In genomic region chr5:94618029-94618492, GRCh38 we compare ENCODE assay signal across 8 cellular contexts. TPM values are rescaled to one million over a fixed set of nuclear protein-coding genes. Genes with fewer than 3 reads are reported as not detected.
DNase-seq lines count a peak whose midpoint lies in the region; ATAC-seq and TF ChIP-seq lines count a peak whose summit lies in the region.

No MANE protein-coding gene starts in this region.

- peak overlapping the region; percentile 96 for H3K27ac Mint-ChIP-seq in activated T-helper 17 cell treated with anti-CD3 and anti-CD28 coated beads, Interleukin-2, amount 50 U/mL, for 72 hours
- peak overlapping the region; percentile 67 for H3K27ac Mint-ChIP-seq in glutamatergic neuron (ENCODE audit: unreplicated experiment)

- H3K9me3 Mint-ChIP-seq in activated T-helper 17 cell treated with anti-CD3 and anti-CD28 coated beads, Interleukin-2, amount 50 U/mL, for 72 hours: no peaks in the 10 kb centered on the region
- H3K9me3 Mint-ChIP-seq in glutamatergic neuron (ENCODE audit: unreplicated experiment): no peaks in the 10 kb centered on the region

- H3K9ac ChIP-seq in neuronal stem cell (ENCODE audit: low read depth, low read length, poor library complexity): peak overlapping the region; percentile 87

- H4K8ac ChIP-seq in neuronal stem cell (ENCODE audit: low read depth, low read length): no peak overlapping the region

- DNase-seq in AG20443 (ENCODE audit: low spot score): peak; percentile 62
- peak; percentile 31 for DNase-seq in NCI-H2029 treated with DMSO at 0.1 percent for 48 hours (lab: John Stamatoyannopoulos, UW)
- no peak for DNase-seq in glutamatergic neuron
- no peak for DNase-seq in neuronal stem cell (ENCODE audit: low spot score)
- no peak for DNase-seq in epidermal melanocyte (ENCODE audit: insufficient read length, low spot score)

- peaks cover 1 to 4% of the 10 kb centered on the region in 2 donors for H3K4me1 ChIP-seq in neuronal stem cell (ENCODE audit: control insufficient read depth in 2 of 2, insufficient read depth in 1 of 2, low read depth in 1 of 2, low read length in 2 of 2)

- no peak overlapping the region for H3K14ac ChIP-seq in neuronal stem cell (ENCODE audit: low read length)

- H4K91ac ChIP-seq in neuronal stem cell (ENCODE audit: low read depth, low read length, poor library complexity): no peak overlapping the region

- no peak overlapping the region for H2AK5ac ChIP-seq in neuronal stem cell (ENCODE audit: low read depth, low read length)

- H3K27me3 ChIP-seq in neuronal stem cell (ENCODE audit: control insufficient read depth in 3 of 3, insufficient read depth in 3 of 3, low read depth in 1 of 3, low read length in 3 of 3): no peaks in the 10 kb centered on the region

- ATAC-seq in GM18508 (IDR thresholded peaks at IDR 0.05; ENCODE audit: insufficient read depth, unreplicated experiment) (peak; percentile 19), HG02981 (IDR thresholded peaks at IDR 0.05; ENCODE audit: unreplicated experiment) (peak; percentile 25)
- ATAC-seq in activated T-helper 17 cell treated with anti-CD3 and anti-CD28 coated beads, Interleukin-2, amount 50 U/mL, for 72 hours (replicated peaks): peak; percentile 45

- peak overlapping the region; percentile 95 for H2AFZ ChIP-seq in neuronal stem cell (ENCODE audit: low read length)

- no peak overlapping the region for H2BK12ac ChIP-seq in neuronal stem cell (ENCODE audit: low read length)

- peaks cover 6% of the 10 kb centered on the region for H3K36me3 Mint-ChIP-seq in activated T-helper 17 cell treated with anti-CD3 and anti-CD28 coated beads, Interleukin-2, amount 50 U/mL, for 72 hours (ENCODE audit: low read depth)
- H3K36me3 Mint-ChIP-seq in glutamatergic neuron (ENCODE audit: unreplicated experiment): no peaks in the 10 kb centered on the region

- WGBS in neuronal stem cell (ENCODE audit: extremely low coverage in 2 of 2, insufficient read length in 2 of 2, insufficient replicate concordance in 1 of 2), 2 donors: no CpG with 5 or more reads among the region's 23 CpGs

- no peaks in the 10 kb centered on the region for H3K36me3 ChIP-seq in neuronal stem cell (replicated peaks in 1 of 2; ENCODE audit: control insufficient read depth in 2 of 2, insufficient read depth in 2 of 2, low read length in 2 of 2)

- TF ChIP-seq CTCF in glutamatergic neuron (IDR thresholded peaks at IDR 0.05; ENCODE audit: partially characterized antibody, unreplicated experiment): no peak

- H2BK120ac ChIP-seq in neuronal stem cell (ENCODE audit: low read depth, low read length): no peak overlapping the region

- H3K27me3 Mint-ChIP-seq in activated T-helper 17 cell treated with anti-CD3 and anti-CD28 coated beads, Interleukin-2, amount 50 U/mL, for 72 hours: no peaks in the 10 kb centered on the region
- H3K27me3 Mint-ChIP-seq in glutamatergic neuron (ENCODE audit: unreplicated experiment): peaks cover 5% of the 10 kb centered on the region

- no peak overlapping the region for H3K4ac ChIP-seq in neuronal stem cell (ENCODE audit: low read length)

- H2BK5ac ChIP-seq in neuronal stem cell (ENCODE audit: low read length): no peak overlapping the region

- peaks cover 19% of the 10 kb centered on the region for H3K4me1 Mint-ChIP-seq in activated T-helper 17 cell treated with anti-CD3 and anti-CD28 coated beads, Interleukin-2, amount 50 U/mL, for 72 hours
- peaks cover 9% of the 10 kb centered on the region for H3K4me1 Mint-ChIP-seq in glutamatergic neuron (ENCODE audit: low read depth, unreplicated experiment)

- peak overlapping the region; percentile 52 for H3K4me2 ChIP-seq in neuronal stem cell (ENCODE audit: insufficient read depth, low read length, poor library complexity, severe bottlenecking)

- H3K79me1 ChIP-seq in neuronal stem cell (ENCODE audit: low read depth, low read length): no peaks in the 10 kb centered on the region

- no peaks in the 10 kb centered on the region for H3K9me3 ChIP-seq in neuronal stem cell (replicated peaks in 1 of 2; ENCODE audit: control insufficient read depth in 2 of 2, insufficient read depth in 1 of 2, low read depth in 1 of 2, low read length in 2 of 2)

- H3K18ac ChIP-seq in neuronal stem cell (ENCODE audit: low read length): no peak overlapping the region

- H3K23ac ChIP-seq in neuronal stem cell (ENCODE audit: low read depth, low read length, poor library complexity): peak overlapping the region; percentile 80

- peak overlapping the region; percentile 71 to 99 for H3K4me3 ChIP-seq in neuronal stem cell (ENCODE audit: low read length in 2 of 2)

- peak overlapping the region; percentile 61 for H3K27ac ChIP-seq in neuronal stem cell (replicated peaks; ENCODE audit: low read length)

- no peak overlapping the region for H2BK15ac ChIP-seq in neuronal stem cell (ENCODE audit: low read length)

- peak overlapping the region; percentile 95 for H3K4me3 Mint-ChIP-seq in activated T-helper 17 cell treated with anti-CD3 and anti-CD28 coated beads, Interleukin-2, amount 50 U/mL, for 72 hours
- peak overlapping the region; percentile 95 for H3K4me3 Mint-ChIP-seq in glutamatergic neuron (ENCODE audit: unreplicated experiment)

RNA-seq across cellular contexts. Expression of gene KIAA0825, which starts 0.3 kb away (rescaled TPM):
- total RNA-seq in activated T-helper 17 cell treated with anti-CD3 and anti-CD28 coated beads, Interleukin-2, amount 50 U/mL, for 72 hours: 1 to 10 TPM in 1 of 2 donors, under 1 TPM in 1; 0.97 to 1.1 TPM
- total RNA-seq in glutamatergic neuron (ENCODE audit: unreplicated experiment): 1.2 TPM
- 0.78 TPM for polyA plus RNA-seq in neuronal stem cell (2013, experiment 1 of 2)
- polyA plus RNA-seq in neuronal stem cell (2013, experiment 2 of 2): 0.83 TPM

RNA-seq across cellular contexts. Expression of gene SLF1, which starts 0.4 kb away (rescaled TPM):
- 10 to 100 TPM; 10.8 to 16.2 TPM for total RNA-seq in activated T-helper 17 cell treated with anti-CD3 and anti-CD28 coated beads, Interleukin-2, amount 50 U/mL, for 72 hours
- total RNA-seq in glutamatergic neuron (ENCODE audit: unreplicated experiment): 2.6 TPM
- polyA plus RNA-seq in neuronal stem cell (2013, experiment 1 of 2): 20.3 TPM
- 19.5 TPM for polyA plus RNA-seq in neuronal stem cell (2013, experiment 2 of 2)

Comparison
In these comparisons a context has a peak if more than half of its experiments do, and no peak if none do; other contexts are left out.
1. DNase-seq: peak in AG20443 (single experiment) and NCI-H2029 treated with DMSO at 0.1 percent for 48 hours (single experiment); none in glutamatergic neuron (single experiment), neuronal stem cell (single experiment) and epidermal melanocyte (single experiment).
2. Peak in every context shown above with its lines, with median percentiles within 50 percentile points of each other: ATAC-seq.